Comparison of ENCODE assay signal across 16 cellular contexts in genomic region chr17:10790491-10791401, GRCh38. TPM values are rescaled to one million over a fixed set of nuclear protein-coding genes. Genes with fewer than 3 reads are reported as not detected.
DNase-seq lines count a peak whose midpoint lies in the region; ATAC-seq, FAIRE-seq and TF ChIP-seq lines count a peak whose summit lies in the region.
"Had no signal": no experiment of that assay in that cellular context is flagged by ENCODE, and none has a peak within 500 bp of the region (broad histone marks: within the 10 kb centered on the region; RNA-seq: fewer than 3 reads in every experiment).

No MANE protein-coding gene starts in this region.

- H3K36me3 Mint-ChIP-seq in MCF 10A (ENCODE audit: insufficient read depth, unreplicated experiment) = no peaks in the 10 kb centered on the region
- no peaks in the 10 kb centered on the region for H3K36me3 Mint-ChIP-seq in CD4-positive, alpha-beta memory T cell

- POLR2A ChIA-PET in HCT116 (lab: Charles Lee) = interaction anchor here (0.6 kb wide), 1 partner anchor 20 kb away, joined by 3 read pairs; no protein-coding TSS in a partner anchor
- POLR2A ChIA-PET in MCF 10A (lab: Yijun Ruan, JAX) = no interaction called here
- POLR2A ChIA-PET in CD4-positive, alpha-beta memory T cell (lab: Charles Lee; ENCODE audit: partially characterized antibody) = no interaction called here

- H3K9me1 ChIP-seq in keratinocyte (ENCODE audit: control insufficient read depth, extremely low read depth, insufficient read depth, low read length) = no peaks in the 10 kb centered on the region

- H3K4me1 Mint-ChIP-seq in MCF 10A (ENCODE audit: insufficient read depth, unreplicated experiment) = peaks cover 5% of the 10 kb centered on the region
- no peaks in the 10 kb centered on the region for H3K4me1 Mint-ChIP-seq in CD4-positive, alpha-beta memory T cell

- H3K36me3 ChIP-seq in HCT116 (ENCODE audit: control insufficient read depth in 1 of 2, insufficient read depth in 2 of 2, low read length in 2 of 2) (no peaks in the 10 kb centered on the region), keratinocyte (ENCODE audit: control insufficient read depth in 2 of 2, extremely low read depth in 1 of 2, insufficient read depth in 2 of 2, low read length in 2 of 2) (no peaks in the 10 kb centered on the region)
- no peaks in the 10 kb centered on the region for H3K36me3 ChIP-seq in CD4-positive, alpha-beta memory T cell (ENCODE audit: insufficient read depth, low read length)
- H3K36me3 ChIP-seq: ascending aorta; BLaER1 treated with 17β-estradiol and CSF1 and Interleukin-3, amounts not matched to agents 10 nM and 100 nM had no signal

- H3K4me2 ChIP-seq in HCT116 (ENCODE audit: low read length) (no peak overlapping the region), keratinocyte (ENCODE audit: control insufficient read depth, extremely low read depth, insufficient read depth, low read depth, low read length) (peak overlapping the region; percentile 47)

- H3K9ac ChIP-seq in HCT116 (ENCODE audit: low read length) (no peak overlapping the region), keratinocyte (ENCODE audit: control insufficient read depth, extremely low read depth, insufficient read depth, low read length) (peak overlapping the region; percentile 65)
- H3K9ac ChIP-seq: BLaER1 treated with 17β-estradiol and CSF1 and Interleukin-3, amounts not matched to agents 10 nM and 100 nM had no signal

- H3K4me1 ChIP-seq in HCT116 (ENCODE audit: control insufficient read depth in 1 of 2, insufficient read depth in 2 of 2, low read length in 2 of 2) (peaks cover 0 to 6% of the 10 kb centered on the region in 2 experiments; a peak in 1 of 4 replicates), keratinocyte (ENCODE audit: control insufficient read depth, extremely low read depth, insufficient read depth, low read length) (peaks cover 28% of the 10 kb centered on the region)
- no peaks in the 10 kb centered on the region for H3K4me1 ChIP-seq in CD4-positive, alpha-beta memory T cell (ENCODE audit: insufficient read depth, low read length)
- H3K4me1 ChIP-seq: ascending aorta had no signal

- H4K20me1 ChIP-seq in HCT116 (ENCODE audit: insufficient read depth) (no peaks in the 10 kb centered on the region), keratinocyte (ENCODE audit: control insufficient read depth, extremely low read depth, insufficient read depth, low read length) (no peaks in the 10 kb centered on the region)
- H4K20me1 ChIP-seq: BLaER1 treated with 17β-estradiol and CSF1 and Interleukin-3, amounts not matched to agents 10 nM and 100 nM had no signal

- H3K27ac ChIP-seq in HCT116 (ENCODE audit: low read depth, low read length) (no peak overlapping the region), keratinocyte (ENCODE audit: control insufficient read depth, insufficient read depth, low read length) (peak overlapping the region; percentile 91), skin epidermis (peak overlapping the region in 18 of 21 experiments; percentile 3 to 77 (median 66))
- H3K27ac ChIP-seq in CD4-positive, alpha-beta memory T cell (ENCODE audit: low read depth, low read length) = no peak overlapping the region
- H3K27ac ChIP-seq: ascending aorta had no signal

- no peak overlapping the region for H2AFZ ChIP-seq in HCT116 (ENCODE audit: low read depth, low read length, poor library complexity, severe bottlenecking)
- H2AFZ ChIP-seq in keratinocyte (ENCODE audit: control insufficient read depth, low read length) = peak overlapping the region; percentile 71

- no peaks in the 10 kb centered on the region for H3K9me3 ChIP-seq in HCT116 (ENCODE audit: control insufficient read depth in 1 of 2, insufficient read depth in 1 of 2, low read depth in 1 of 2, low read length in 2 of 2)
- H3K9me3 ChIP-seq in keratinocyte (ENCODE audit: control insufficient read depth, low read depth, low read length) = no peaks in the 10 kb centered on the region
- no peaks in the 10 kb centered on the region for H3K9me3 ChIP-seq in CD4-positive, alpha-beta memory T cell (ENCODE audit: control insufficient read depth in 1 of 2, low read length in 2 of 2)
- H3K9me3 ChIP-seq: ascending aorta; BLaER1 treated with 17β-estradiol and CSF1 and Interleukin-3, amounts not matched to agents 10 nM and 100 nM had no signal

- FAIRE-seq in keratinocyte (lab: Jason Lieb, UNC) = peak; percentile 80
- FAIRE-seq: endometrium had no signal

- no peak for TF ChIP-seq POLR2A in HCT116 (IDR thresholded peaks at IDR 0.05; ENCODE audit: borderline replicate concordance, extremely low read depth, insufficient read depth, insufficient read length)

- BruUV-seq in HCT116 (replicated peaks; lab: Mats Ljungman, UMichigan) (no TSS peak), MCF 10A (replicated peaks; lab: Mats Ljungman, UMichigan) (TSS peak; percentile 100)

- no peak overlapping the region for H3K4me3 ChIP-seq in HCT116 (replicated peaks in 1 of 2; ENCODE audit: low read depth in 1 of 2, low read length in 2 of 2)
- H3K4me3 ChIP-seq in keratinocyte (ENCODE audit: control insufficient read depth in 2 of 3, extremely low read depth in 1 of 3, insufficient read depth in 2 of 3, low read depth in 1 of 3, low read length in 3 of 3) = no peak overlapping the region
- no peak overlapping the region for H3K4me3 ChIP-seq in skin epidermis
- no peak overlapping the region for H3K4me3 ChIP-seq in CD4-positive, alpha-beta memory T cell (ENCODE audit: low read length in 2 of 2)
- H3K4me3 ChIP-seq: ascending aorta; BLaER1 treated with 17β-estradiol and CSF1 and Interleukin-3, amounts not matched to agents 10 nM and 100 nM had no signal

- no peak for TF ChIP-seq RAD21 in HCT116 (IDR thresholded peaks at IDR 0.05; ENCODE audit: low read depth)

- H3K4me3 Mint-ChIP-seq in MCF 10A (ENCODE audit: unreplicated experiment) = no peak overlapping the region
- H3K4me3 Mint-ChIP-seq in CD4-positive, alpha-beta memory T cell = no peak overlapping the region

- H3K27me3 Mint-ChIP-seq in MCF 10A (ENCODE audit: insufficient read depth, unreplicated experiment) = no peaks in the 10 kb centered on the region
- H3K27me3 Mint-ChIP-seq in CD4-positive, alpha-beta memory T cell = peaks cover 6 to 15% of the 10 kb centered on the region in 2 donors

- H3K27ac Mint-ChIP-seq in MCF 10A (ENCODE audit: low read depth, unreplicated experiment) = no peak overlapping the region
- peak overlapping the region in 1 of 7 donors; percentile 37 for H3K27ac Mint-ChIP-seq in CD4-positive, alpha-beta memory T cell

- H3K9me3 Mint-ChIP-seq in MCF 10A (ENCODE audit: unreplicated experiment) = no peaks in the 10 kb centered on the region
- no peaks in the 10 kb centered on the region for H3K9me3 Mint-ChIP-seq in CD4-positive, alpha-beta memory T cell

- H3K79me2 ChIP-seq in HCT116 (ENCODE audit: insufficient read depth, low read length) (no peaks in the 10 kb centered on the region), keratinocyte (ENCODE audit: control insufficient read depth, insufficient read depth, low read length) (no peaks in the 10 kb centered on the region)

- no peak for TF ChIP-seq CTCF in HCT116 (IDR thresholded peaks at IDR 0.05 in 2 of 3, conservative IDR thresholded peaks at IDR 0.05 in 1 of 3; ENCODE audit: borderline replicate concordance in 1 of 3, insufficient read depth in 1 of 3, low read depth in 2 of 3, low read length in 2 of 3)
- TF ChIP-seq CTCF in MCF 10A (IDR thresholded peaks at IDR 0.05; ENCODE audit: unreplicated experiment) = no peak
- TF ChIP-seq CTCF in keratinocyte (optimal IDR thresholded peaks at IDR 0.05 in 1 of 3, IDR thresholded peaks at IDR 0.05 in 1 of 3, conservative IDR thresholded peaks at IDR 0.05 in 1 of 3; ENCODE audit: extremely low read depth in 1 of 3, insufficient read depth in 2 of 3, low read length in 3 of 3) = no peak

- H3K27me3 ChIP-seq in HCT116 (ENCODE audit: insufficient read depth, low read length) (peaks cover 1% of the 10 kb centered on the region; the same call in 1 of the 2 replicates), keratinocyte (ENCODE audit: control insufficient read depth, extremely low read depth, insufficient read depth, low read length) (no peaks in the 10 kb centered on the region)
- H3K27me3 ChIP-seq in CD4-positive, alpha-beta memory T cell (ENCODE audit: insufficient read depth, low read length) = no peaks in the 10 kb centered on the region
- H3K27me3 ChIP-seq: ascending aorta; BLaER1 treated with 17β-estradiol and CSF1 and Interleukin-3, amounts not matched to agents 10 nM and 100 nM had no signal

- CTCF ChIA-PET in HCT116 (lab: Charles Lee) = no interaction called here
- CTCF ChIA-PET in MCF 10A (lab: Yijun Ruan, JAX) = interaction anchor here (0.6 to 2.6 kb wide), 7 partner anchors 19 to 1213 kb away, joined by 3 to 15 read pairs (median 3); no protein-coding TSS in a partner anchor
- CTCF ChIA-PET in CD4-positive, alpha-beta memory T cell (lab: Charles Lee; ENCODE audit: partially characterized antibody) = no interaction called here

- intact Hi-C loops in HCT116 (cut with micrococcal nuclease) (no loop called here), MCF 10A (cut with micrococcal nuclease) (no loop called here)
- intact Hi-C loops in CD4-positive, alpha-beta memory T cell (cut with micrococcal nuclease) = no loop called here

- RAD21 ChIA-PET in HCT116 (lab: Charles Lee; ENCODE audit: low non-redundant PET in 1 of 2, low total read pairs in 2 of 2, uncharacterized antibody in 2 of 2, unreplicated experiment in 2 of 2) = no interaction called here

- DNase-seq in HCT116 (ENCODE audit: low read depth, low spot score) = no peak
- DNase-seq in MCF 10A (ENCODE audit: unreplicated experiment) = no peak
- DNase-seq in keratinocyte (ENCODE audit: low read depth, low spot score) = peak; percentile 88
- DNase-seq in CD4-positive, alpha-beta memory T cell = no peak
- DNase-seq: activated CD4-positive, alpha-beta T cell treated with anti-CD3 and anti-CD28 coated beads for 4 hours; stimulated activated CD4-positive, alpha-beta T cell treated with anti-CD3 and anti-CD28 coated beads, Interleukin-4, amount 100 ng/mL, for 4 hours; stimulated activated naive CD4-positive, alpha-beta T cell treated with Interleukin-2 at 50 U/mL for 16 hours had no signal

- dilution Hi-C loops in keratinocyte (cut with MboI; ENCODE audit: extremely low pct_ligation_motif_present, low sequenced_read_pairs) = no loop called here

- H3K9me2 ChIP-seq in HCT116 (ENCODE audit: insufficient read depth) = no peaks in the 10 kb centered on the region

- ATAC-seq in HCT116 (peak; percentile 14; the same call in 1 of the 2 replicates), GM19328 (IDR thresholded peaks at IDR 0.05; ENCODE audit: unreplicated experiment) (no peak), GM19467 (IDR thresholded peaks at IDR 0.05; ENCODE audit: unreplicated experiment) (no peak), HG03432 (IDR thresholded peaks at IDR 0.05; ENCODE audit: unreplicated experiment) (no peak)

RNA-seq across cellular contexts. Expression of gene TMEM238L, which starts 13.2 kb away (rescaled TPM):
- not detected for total RNA-seq in HCT116 (2021; ENCODE audit: unreplicated experiment)
- polyA plus RNA-seq in HCT116 (2012) = not detected in 2 replicates
- total RNA-seq in MCF 10A (2022) = not detected in 2 replicates
- polyA plus RNA-seq in keratinocyte = 0.26 TPM in 1 of 3 replicates, not detected in the others
- not detected for polyA plus RNA-seq in keratinocyte (2011; ENCODE audit: low read depth)
- polyA plus RNA-seq in keratinocyte (2011; cell fraction: cytosol; rRNA removed) = 0.25 and 0.41 TPM in 2 replicates
- 1.0 and 1.1 TPM in 2 replicates for polyA plus RNA-seq in keratinocyte (2011; cell fraction: nucleus; rRNA removed)
- polyA plus RNA-seq in keratinocyte (2012; ENCODE audit: low replicate concordance) = 0.55 TPM in 1 of 2 replicates, not detected in the other
- polyA minus RNA-seq in keratinocyte = 0.10 to 0.64 TPM in 2 of 3 replicates, not detected in the other
- polyA minus RNA-seq in keratinocyte (2011; cell fraction: cytosol; rRNA and poly(A)+ RNA removed) = not detected
- polyA minus RNA-seq in keratinocyte (2011; cell fraction: nucleus; rRNA and poly(A)+ RNA removed) = 0.42 and 0.78 TPM in 2 replicates
- not detected for total RNA-seq in CD4-positive, alpha-beta memory T cell
- not detected for polyA plus RNA-seq in CD4-positive, alpha-beta memory T cell
- total RNA-seq: ascending aorta; mesenteric fat pad; T-helper 1 cell treated with Interleukin-12 subunit alpha and Interleukin-12 subunit beta and Interleukin-4 antibody, amounts not matched to agents 30 ng/mL and 1 ng/mL, for 36 hours had no signal

RNA-seq across cellular contexts. Expression of gene PIRT, which starts 47.1 kb away (rescaled TPM):
- total RNA-seq in HCT116 (2021; ENCODE audit: unreplicated experiment) = not detected
- not detected in 2 replicates for polyA plus RNA-seq in HCT116 (2012)
- total RNA-seq in MCF 10A (2022) = not detected in 2 replicates
- not detected in 3 replicates for polyA plus RNA-seq in keratinocyte
- polyA plus RNA-seq in keratinocyte (2011; ENCODE audit: low read depth) = not detected
- polyA plus RNA-seq in keratinocyte (2011; cell fraction: cytosol; rRNA removed) = not detected in 2 replicates
- not detected in 2 replicates for polyA plus RNA-seq in keratinocyte (2011; cell fraction: nucleus; rRNA removed)
- polyA plus RNA-seq in keratinocyte (2012; ENCODE audit: low replicate concordance) = not detected in 2 replicates
- polyA minus RNA-seq in keratinocyte = not detected in 3 replicates
- not detected for polyA minus RNA-seq in keratinocyte (2011; cell fraction: cytosol; rRNA and poly(A)+ RNA removed)
- not detected in 2 replicates for polyA minus RNA-seq in keratinocyte (2011; cell fraction: nucleus; rRNA and poly(A)+ RNA removed)
- total RNA-seq in CD4-positive, alpha-beta memory T cell = not detected
- polyA plus RNA-seq in CD4-positive, alpha-beta memory T cell = not detected
- total RNA-seq: ascending aorta; mesenteric fat pad; T-helper 1 cell treated with Interleukin-12 subunit alpha and Interleukin-12 subunit beta and Interleukin-4 antibody, amounts not matched to agents 30 ng/mL and 1 ng/mL, for 36 hours had no signal

Comparison
In these comparisons a context has a peak if more than half of its experiments do, and no peak if none do; other contexts are left out.
1. H3K27ac ChIP-seq: peak in keratinocyte (single experiment) and skin epidermis (18 of 21); none in HCT116 (single experiment) and CD4-positive, alpha-beta memory T cell (single experiment).